ENCODE assay signal across 8 cellular contexts in the genomic region with DNA sequence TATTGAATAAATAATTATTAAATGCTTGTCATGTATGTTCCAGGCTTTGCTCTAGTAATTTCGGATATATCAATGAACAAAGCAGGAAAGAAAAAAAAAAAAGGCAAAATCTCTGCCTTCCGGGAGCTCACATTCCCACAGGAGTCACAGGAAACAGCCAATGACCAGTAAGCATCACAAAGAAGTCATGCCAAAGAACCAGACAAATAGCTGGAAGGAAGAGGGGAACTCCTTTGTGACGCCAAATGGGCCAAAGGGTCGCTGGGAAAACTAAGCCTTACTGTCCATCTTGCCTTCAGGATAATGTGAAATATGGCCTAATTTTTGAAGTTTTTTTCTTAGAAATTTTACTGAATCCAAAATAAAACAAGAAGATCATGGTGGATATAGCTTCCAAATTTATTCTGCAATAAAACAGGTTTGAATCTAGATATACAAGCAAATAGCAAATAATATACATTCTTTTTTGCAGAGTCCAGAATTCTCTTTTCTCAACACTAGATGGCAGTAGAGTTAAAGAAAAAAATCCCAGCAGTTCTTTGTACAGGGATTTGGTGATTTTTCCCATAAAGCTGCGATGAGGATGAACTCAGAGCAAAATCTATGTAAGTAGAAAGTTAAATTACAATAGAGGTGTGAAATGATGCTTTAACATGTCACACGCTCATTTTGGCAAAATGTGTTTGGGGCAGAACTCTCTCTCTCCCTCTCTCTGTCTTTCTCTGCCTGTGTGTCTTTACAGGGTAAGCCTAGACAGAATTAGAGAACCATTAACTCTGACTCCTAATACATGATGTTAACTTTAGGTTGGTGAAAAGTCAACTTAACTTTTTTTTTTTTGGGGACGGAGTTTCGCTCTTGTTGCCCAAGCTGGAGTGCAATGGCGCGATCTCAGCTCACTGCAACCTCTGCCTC.
A peak's percentile ranks its signal among the peaks of the same experiment; 100 is the strongest.
DNase-seq lines count a peak whose midpoint lies in the region; ATAC-seq and TF ChIP-seq lines count a peak whose summit lies in the region.

No MANE protein-coding gene starts in this region.

- no peak for TF ChIP-seq POLR2A in lower leg skin (IDR thresholded peaks at IDR 0.05)

- peaks cover 38% of the 10 kb centered on the region for H3K27me3 ChIP-seq in WERI-Rb-1 (ENCODE audit: insufficient read depth, low read depth, severe bottlenecking)

- intact Hi-C loops in lower leg skin (cut with DNase I; ENCODE audit: low total_unique reads), result no loop called here

- DNase-seq in NCI-H82 (lab: John Stamatoyannopoulos, UW) (peak; percentile 24), NCI-H82 treated with DMSO at 0.1 percent for 48 hours (lab: John Stamatoyannopoulos, UW; ENCODE audit: unreplicated experiment) (no peak), NCI-H1105 (lab: John Stamatoyannopoulos, UW) (peak; percentile 9), cerebellar cortex (ENCODE audit: low spot score) (peak; percentile 66), medulla oblongata (ENCODE audit: extremely low spot score) (peak; percentile 66), WERI-Rb-1 (no peak), lower leg skin (ENCODE audit: low spot score in 2 of 2) (no peak)

- no peaks in the 10 kb centered on the region for H3K36me3 ChIP-seq in WERI-Rb-1

- H3K4me3 ChIP-seq in WERI-Rb-1 (ENCODE audit: low read depth, low read length), result no peak overlapping the region
- no peak overlapping the region for H3K4me3 ChIP-seq in lower leg skin (ENCODE audit: low read depth, poor library complexity, severe bottlenecking)

- WGBS in lower leg skin, 2 donors, result 58 to 62% methylated on average over 10 of the region's 10 CpGs

- TF ChIP-seq CTCF in WERI-Rb-1 (IDR thresholded peaks at IDR 0.05; ENCODE audit: low read depth, low read length) (no peak), lower leg skin (IDR thresholded peaks at IDR 0.05) (peak in 1 of 3 donors; percentile 22)

- no peak overlapping the region for H3K27ac ChIP-seq in WERI-Rb-1

- ATAC-seq in esophagus mucosa, result no peak

- H3K9me3 ChIP-seq in WERI-Rb-1 (ENCODE audit: severe bottlenecking), result no peaks in the 10 kb centered on the region

Comparison
In these comparisons a context has a peak if more than half of its experiments do, and no peak if none do; other contexts are left out.
1. DNase-seq: peak in NCI-H82 (single experiment), NCI-H1105 (single experiment), cerebellar cortex (single experiment) and medulla oblongata (single experiment); none in NCI-H82 treated with DMSO at 0.1 percent for 48 hours (single experiment), WERI-Rb-1 (single experiment) and lower leg skin (0 of 2).